16 cellular contexts compared by ENCODE assay signal in genomic region chr1:66671472-66671871, GRCh38.
DNase-seq lines count a peak whose midpoint lies in the region; ATAC-seq and TF ChIP-seq lines count a peak whose summit lies in the region.
"Had no signal": no experiment of that assay in that cellular context is flagged by ENCODE, and none has a peak within 500 bp of the region (broad histone marks: within the 10 kb centered on the region; RNA-seq: fewer than 3 reads in every experiment).

No MANE protein-coding gene starts in this region.

- peaks cover 11% of the 10 kb centered on the region for H3K4me1 Mint-ChIP-seq in stimulated activated memory B cell treated with anti-CD40 and anti-IgM and Interleukin-4, amounts not matched to agents 10 μg/mL and 1 μg/mL and 100 μg/mL, for 72 hours
- H3K4me1 Mint-ChIP-seq in HFFc6 (ENCODE audit: low read depth): peaks cover 23% of the 10 kb centered on the region

- no peak for TF ChIP-seq CTCF in AG10803 (conservative IDR thresholded peaks at IDR 0.05; ENCODE audit: low read length)
- no peak for TF ChIP-seq CTCF in HFFc6 (IDR thresholded peaks at IDR 0.05)

- H3K4me3 Mint-ChIP-seq in stimulated activated memory B cell treated with anti-CD40 and anti-IgM and Interleukin-4, amounts not matched to agents 10 μg/mL and 1 μg/mL and 100 μg/mL, for 72 hours: no peak overlapping the region
- no peak overlapping the region for H3K4me3 Mint-ChIP-seq in HFFc6
- H3K4me3 Mint-ChIP-seq: CD8-positive, alpha-beta T cell; H9 had no signal

- no peaks in the 10 kb centered on the region for H3K9me3 Mint-ChIP-seq in stimulated activated memory B cell treated with anti-CD40 and anti-IgM and Interleukin-4, amounts not matched to agents 10 μg/mL and 1 μg/mL and 100 μg/mL, for 72 hours
- H3K9me3 Mint-ChIP-seq in HFFc6: no peaks in the 10 kb centered on the region
- H3K9me3 Mint-ChIP-seq: CD8-positive, alpha-beta T cell; H9 had no signal

- ATAC-seq in stimulated activated memory B cell treated with anti-CD40 and anti-IgM and Interleukin-4, amounts not matched to agents 10 μg/mL and 1 μg/mL and 100 μg/mL, for 72 hours: peak; percentile 55
- ATAC-seq: A549; CD8-positive, alpha-beta T cell; GM12878 had no signal

- DNase-seq in AG10803 (ENCODE audit: low read depth) (peak; percentile 20), MV-4-11 (lab: John Stamatoyannopoulos, UW) (peak; percentile 28), astrocyte of the hippocampus (ENCODE audit: low read depth, low spot score) (peak; percentile 23), HFFc6 (no peak), RKO (ENCODE audit: low spot score) (no peak), substantia nigra (lab: John Stamatoyannopoulos, UW) (no peak)
- DNase-seq: Calu3; CD8-positive, alpha-beta T cell; DMS79 treated with DMSO at 0.1 percent for 48 hours; EL; H9 had no signal

- H3K27ac ChIP-seq in substantia nigra (ENCODE audit: low read depth, low read length, poor library complexity, severe bottlenecking): no peak overlapping the region
- H3K27ac ChIP-seq: 22Rv1; A549; BLaER1 treated with 17β-estradiol and CSF1 and Interleukin-3, amounts not matched to agents 10 nM and 100 nM had no signal

- H3K4me3 ChIP-seq in AG10803 (ENCODE audit: low read length): no peak overlapping the region
- H3K4me3 ChIP-seq: A549; BLaER1 treated with 17β-estradiol and CSF1 and Interleukin-3, amounts not matched to agents 10 nM and 100 nM; GM12878 had no signal

- no peaks in the 10 kb centered on the region for H3K36me3 Mint-ChIP-seq in stimulated activated memory B cell treated with anti-CD40 and anti-IgM and Interleukin-4, amounts not matched to agents 10 μg/mL and 1 μg/mL and 100 μg/mL, for 72 hours
- 0 out of 2 replicates have a peak, but pooled peaks cover 19% of the 10 kb centered on the region for H3K36me3 Mint-ChIP-seq in HFFc6 (ENCODE audit: low read depth)
- H3K36me3 Mint-ChIP-seq: CD8-positive, alpha-beta T cell had no signal

- H3K27ac Mint-ChIP-seq in stimulated activated memory B cell treated with anti-CD40 and anti-IgM and Interleukin-4, amounts not matched to agents 10 μg/mL and 1 μg/mL and 100 μg/mL, for 72 hours: no peak overlapping the region
- H3K27ac Mint-ChIP-seq in HFFc6: no peak overlapping the region
- H3K27ac Mint-ChIP-seq: CD8-positive, alpha-beta T cell; H9 had no signal

- peaks cover 9% of the 10 kb centered on the region for H3K27me3 Mint-ChIP-seq in stimulated activated memory B cell treated with anti-CD40 and anti-IgM and Interleukin-4, amounts not matched to agents 10 μg/mL and 1 μg/mL and 100 μg/mL, for 72 hours
- H3K27me3 Mint-ChIP-seq in HFFc6 (ENCODE audit: insufficient read depth): no peaks in the 10 kb centered on the region; the same call in 1 of the 2 replicates

Comparison
In these comparisons a context has a peak if more than half of its experiments do, and no peak if none do; other contexts are left out.
1. DNase-seq: peak in AG10803 (single experiment), MV-4-11 (single experiment) and astrocyte of the hippocampus (single experiment); none in HFFc6 (single experiment), RKO (single experiment) and substantia nigra (0 of 49).